Comparison of ENCODE assay signal across 9 cellular contexts in the genomic region with DNA sequence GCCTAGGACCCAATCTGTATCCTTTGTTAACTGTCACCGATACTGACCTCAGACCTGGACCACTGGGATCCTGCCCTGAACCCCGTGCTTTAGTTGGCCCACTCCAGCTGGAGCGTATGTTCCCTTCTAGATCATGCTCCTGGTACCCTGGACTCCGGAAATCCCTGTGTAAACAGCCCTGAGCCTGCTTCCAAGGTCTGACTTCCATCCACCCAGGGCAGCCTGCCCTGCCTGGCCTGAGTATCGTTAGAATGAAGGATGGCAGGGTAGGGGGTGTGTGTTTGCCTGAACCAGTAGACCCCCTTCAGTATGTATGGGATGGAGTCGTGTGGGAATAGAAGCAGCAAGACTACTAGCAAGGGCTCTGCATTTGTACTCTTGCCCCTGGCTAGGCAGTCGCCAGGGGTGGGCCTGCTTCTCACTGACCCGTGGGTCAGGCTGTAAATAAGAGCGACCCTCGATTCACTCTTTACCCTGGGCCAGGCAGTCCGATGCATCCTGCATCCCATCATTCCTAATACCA. TPM values are rescaled to one million over a fixed set of nuclear protein-coding genes. Genes with fewer than 3 reads are reported as not detected.
DNase-seq lines count a peak whose midpoint lies in the region; ATAC-seq and TF ChIP-seq lines count a peak whose summit lies in the region.
"Had no signal": no experiment of that assay in that cellular context is flagged by ENCODE, and none has a peak within 500 bp of the region (broad histone marks: within the 10 kb centered on the region; RNA-seq: fewer than 3 reads in every experiment).

No MANE protein-coding gene starts in this region.

- peak overlapping the region; percentile 56 for H3K4me3 ChIP-seq in upper lobe of right lung

- H3K9me3 ChIP-seq in upper lobe of right lung, result no peaks in the 10 kb centered on the region
- H3K9me3 ChIP-seq: thyroid gland had no signal

- no peak for DNase-seq in activated naive CD4-positive, alpha-beta T cell treated with anti-CD3 and anti-CD28 coated beads, Interleukin-2, amount 10 ng/mL, durations not matched to agents 7 days and 5 days
- no peak for DNase-seq in activated naive CD4-positive, alpha-beta T cell treated with anti-CD3 and anti-CD28 coated beads, Interleukin-2, amount 50 U/mL, for 72 hours (ENCODE audit: low spot score in 2 of 2)
- DNase-seq in caudate nucleus (lab: John Stamatoyannopoulos, UW) (peak in 7 of 61 donors; percentile 8 to 54 (median 35)), mesenteric fat pad (ENCODE audit: low spot score) (peak; percentile 37), upper lobe of right lung (no peak), HK-2 (ENCODE audit: unreplicated experiment) (no peak), DMS 273 (lab: John Stamatoyannopoulos, UW; ENCODE audit: unreplicated experiment) (no peak)

- no peak for TF ChIP-seq CTCF in upper lobe of right lung (IDR thresholded peaks at IDR 0.05)

- H3K4me1 ChIP-seq in upper lobe of right lung, result peaks cover 14% of the 10 kb centered on the region

- no peaks in the 10 kb centered on the region for H3K36me3 ChIP-seq in upper lobe of right lung
- H3K36me3 ChIP-seq: thyroid gland had no signal

- no peak for ATAC-seq in activated naive CD4-positive, alpha-beta T cell treated with anti-CD3 and anti-CD28 coated beads, Interleukin-2, amount 50 U/mL, for 72 hours
- ATAC-seq in upper lobe of right lung, result peak; percentile 17
- no peak for ATAC-seq in GM19452 (IDR thresholded peaks at IDR 0.05; ENCODE audit: unreplicated experiment)

- no peaks in the 10 kb centered on the region for H3K36me3 Mint-ChIP-seq in activated naive CD4-positive, alpha-beta T cell treated with anti-CD3 and anti-CD28 coated beads, Interleukin-2, amount 10 ng/mL, durations not matched to agents 7 days and 5 days
- H3K36me3 Mint-ChIP-seq in activated naive CD4-positive, alpha-beta T cell treated with anti-CD3 and anti-CD28 coated beads, Interleukin-2, amount 50 U/mL, for 72 hours, result no peaks in the 10 kb centered on the region

- H3K4me3 Mint-ChIP-seq in activated naive CD4-positive, alpha-beta T cell treated with anti-CD3 and anti-CD28 coated beads, Interleukin-2, amount 10 ng/mL, durations not matched to agents 7 days and 5 days, result peak overlapping the region; percentile 42

- H3K27ac ChIP-seq in caudate nucleus (ENCODE audit: low read depth, low read length), result peak overlapping the region; percentile 89
- peak overlapping the region; percentile 55 for H3K27ac ChIP-seq in upper lobe of right lung

- intact Hi-C loops in upper lobe of right lung (cut with DNase I), result no loop called here

- no peak overlapping the region for H3K27ac Mint-ChIP-seq in activated naive CD4-positive, alpha-beta T cell treated with anti-CD3 and anti-CD28 coated beads, Interleukin-2, amount 10 ng/mL, durations not matched to agents 7 days and 5 days
- H3K27ac Mint-ChIP-seq in activated naive CD4-positive, alpha-beta T cell treated with anti-CD3 and anti-CD28 coated beads, Interleukin-2, amount 50 U/mL, for 72 hours, result no peak overlapping the region

- no peaks in the 10 kb centered on the region for H3K4me1 Mint-ChIP-seq in activated naive CD4-positive, alpha-beta T cell treated with anti-CD3 and anti-CD28 coated beads, Interleukin-2, amount 10 ng/mL, durations not matched to agents 7 days and 5 days

- no peaks in the 10 kb centered on the region for H3K9me3 Mint-ChIP-seq in activated naive CD4-positive, alpha-beta T cell treated with anti-CD3 and anti-CD28 coated beads, Interleukin-2, amount 10 ng/mL, durations not matched to agents 7 days and 5 days
- no peaks in the 10 kb centered on the region for H3K9me3 Mint-ChIP-seq in activated naive CD4-positive, alpha-beta T cell treated with anti-CD3 and anti-CD28 coated beads, Interleukin-2, amount 50 U/mL, for 72 hours

- CTCF ChIA-PET in activated naive CD4-positive, alpha-beta T cell treated with anti-CD3 and anti-CD28 coated beads, Interleukin-2, amount 10 ng/mL, durations not matched to agents 7 days and 5 days (lab: Charles Lee), result interaction anchor here (1.5 kb wide), 1 partner anchor 10 kb away, joined by 4 read pairs; no protein-coding TSS in a partner anchor

- peaks cover 22% of the 10 kb centered on the region for H3K27me3 Mint-ChIP-seq in activated naive CD4-positive, alpha-beta T cell treated with anti-CD3 and anti-CD28 coated beads, Interleukin-2, amount 10 ng/mL, durations not matched to agents 7 days and 5 days

- peaks cover 7% of the 10 kb centered on the region for H3K27me3 ChIP-seq in upper lobe of right lung
- H3K27me3 ChIP-seq: thyroid gland had no signal

RNA-seq across cellular contexts. Expression of gene TMEM98, which starts 0.7 kb away (rescaled TPM):
- not detected for total RNA-seq in activated naive CD4-positive, alpha-beta T cell treated with anti-CD3 and anti-CD28 coated beads, Interleukin-2, amount 50 U/mL, for 72 hours
- total RNA-seq in mesenteric fat pad (19.2 TPM), upper lobe of right lung (72.9 TPM)

RNA-seq across cellular contexts. Expression of gene MYO1D, which starts 50.3 kb away (rescaled TPM):
- total RNA-seq in activated naive CD4-positive, alpha-beta T cell treated with anti-CD3 and anti-CD28 coated beads, Interleukin-2, amount 50 U/mL, for 72 hours, result 10 to 100 TPM; 12.4 to 13.6 TPM
- total RNA-seq in mesenteric fat pad (36.0 TPM), upper lobe of right lung (73.3 TPM)

Comparison
In these comparisons a context has a peak if more than half of its experiments do, and no peak if none do; other contexts are left out.
1. RNA of gene TMEM98, which starts 0.7 kb away (total RNA-seq): 72.9 TPM in upper lobe of right lung (single experiment) and 19.2 TPM in mesenteric fat pad (single experiment); not detected in activated naive CD4-positive, alpha-beta T cell treated with anti-CD3 and anti-CD28 coated beads, Interleukin-2, amount 50 U/mL, for 72 hours; every median in the first group is over 10 times any median in the second.